15 cellular contexts compared by ENCODE assay signal in genomic region chr15:90259524-90259923, GRCh38. TPM values are rescaled to one million over a fixed set of nuclear protein-coding genes. Genes with fewer than 3 reads are reported as not detected.
A peak's percentile ranks its signal among the peaks of the same experiment; 100 is the strongest.
DNase-seq lines count a peak whose midpoint lies in the region; ATAC-seq and TF ChIP-seq lines count a peak whose summit lies in the region.
"Had no signal": no experiment of that assay in that cellular context is flagged by ENCODE, and none has a peak within 500 bp of the region (broad histone marks: within the 10 kb centered on the region; RNA-seq: fewer than 3 reads in every experiment).

No MANE protein-coding gene starts in this region.

- H3K36me3 Mint-ChIP-seq in HFFc6 (ENCODE audit: low read depth): no peaks in the 10 kb centered on the region

- no peak overlapping the region for H3K4me3 Mint-ChIP-seq in HFFc6

- ATAC-seq in HG02870 (IDR thresholded peaks at IDR 0.05; ENCODE audit: unreplicated experiment) (peak; percentile 84), HG03575 (IDR thresholded peaks at IDR 0.05; ENCODE audit: extremely low read depth, insufficient number of reproducible peaks, low FRiP score, unreplicated experiment) (peak; percentile 63)
- ATAC-seq: left colon had no signal

- peaks cover 16% of the 10 kb centered on the region for H3K4me1 Mint-ChIP-seq in HFFc6 (ENCODE audit: low read depth)

- H3K27me3 Mint-ChIP-seq in HFFc6 (ENCODE audit: insufficient read depth): peaks cover 2% of the 10 kb centered on the region

- H3K9me3 Mint-ChIP-seq in HFFc6: no peaks in the 10 kb centered on the region

- peak; percentile 84 for DNase-seq in GM12865 (ENCODE audit: low read depth)
- peak; percentile 14 for DNase-seq in GM19240 (ENCODE audit: insufficient read length, low spot score)
- no peak for DNase-seq in GOT3 (lab: John Stamatoyannopoulos, UW)
- DNase-seq in NCI-H1417 treated with DMSO at 0.1 percent for 48 hours (lab: John Stamatoyannopoulos, UW): no peak
- no peak for DNase-seq in NCI-H2029 treated with DMSO at 0.1 percent for 48 hours (lab: John Stamatoyannopoulos, UW)
- no peak for DNase-seq in HFFc6
- DNase-seq: AML-193; HCEC 1CT; left colon; NCI-H1417; nucleus accumbens; stimulated activated CD4-positive, alpha-beta T cell treated with anti-CD3 and anti-CD28 coated beads, Interleukin-2, amount 100 ng/mL, for 24 hours had no signal

- no peak for TF ChIP-seq CTCF in GM12865 (IDR thresholded peaks at IDR 0.05; ENCODE audit: insufficient read depth, low read depth, low read length, missing control alignments)
- no peak for TF ChIP-seq CTCF in HFFc6 (IDR thresholded peaks at IDR 0.05)

- H3K27ac Mint-ChIP-seq in HFFc6: no peak overlapping the region

- no peak overlapping the region; the same call in 1 of the 2 replicates for H3K4me3 ChIP-seq in GM12865 (ENCODE audit: low read depth, low read length)
- H3K4me3 ChIP-seq: cardiac muscle cell had no signal

RNA-seq across cellular contexts. Expression of gene NGRN, which starts 5.9 kb away (rescaled TPM):
- 100 to 1,000 TPM in 1 of 6 experiments, 10 to 100 TPM in 5; 81.3 to 105 (median 83.2) TPM for total RNA-seq in HFFc6 (2021; fragmentation: NEBNext Ultra II Directional; extraction: Animal tissue kit (Norgen Biotek cat#: 25700))

RNA-seq across cellular contexts. Expression of gene TTLL13, which starts 10.2 kb away (rescaled TPM):
- total RNA-seq in HFFc6 (2021; fragmentation: NEBNext Ultra II Directional; extraction: Animal tissue kit (Norgen Biotek cat#: 25700)): under 1 TPM in 2 of 6 experiments, not detected in 4; 0.07 to 0.14 TPM

RNA-seq across cellular contexts. Expression of gene GDPGP1, which starts 25.5 kb away (rescaled TPM):
- 1 to 10 TPM; 4.5 to 6.3 (median 5.2) TPM for total RNA-seq in HFFc6 (2021; fragmentation: NEBNext Ultra II Directional; extraction: Animal tissue kit (Norgen Biotek cat#: 25700))

RNA-seq across cellular contexts. Expression of gene CIB1, which starts 25.8 kb away (rescaled TPM):
- 10 to 100 TPM; 73.5 to 82.2 (median 76.9) TPM for total RNA-seq in HFFc6 (2021; fragmentation: NEBNext Ultra II Directional; extraction: Animal tissue kit (Norgen Biotek cat#: 25700))

RNA-seq across cellular contexts. Expression of gene SEMA4B, which starts 58.4 kb away (rescaled TPM):
- 1 to 10 TPM; 5.6 to 7.7 (median 7.2) TPM for total RNA-seq in HFFc6 (2021; fragmentation: NEBNext Ultra II Directional; extraction: Animal tissue kit (Norgen Biotek cat#: 25700))

Comparison
In these comparisons a context has a peak if more than half of its experiments do, and no peak if none do; other contexts are left out.
1. DNase-seq: peak in GM12865 (single experiment) and GM19240 (single experiment); none in GOT3 (single experiment), NCI-H1417 treated with DMSO at 0.1 percent for 48 hours (single experiment), NCI-H2029 treated with DMSO at 0.1 percent for 48 hours (single experiment) and HFFc6 (single experiment).